ENCODE assay signal across 8 cellular contexts in genomic region chr10:73780966-73781365, GRCh38. TPM values are rescaled to one million over a fixed set of nuclear protein-coding genes. Genes with fewer than 3 reads are reported as not detected.
DNase-seq lines count a peak whose midpoint lies in the region; ATAC-seq and TF ChIP-seq lines count a peak whose summit lies in the region.

No MANE protein-coding gene starts in this region.

- DNase-seq in GM06990 (ENCODE audit: extremely low read depth, insufficient read length) (no peak), RPMI8226 (peak; percentile 43), esophagus squamous epithelium (lab: John Stamatoyannopoulos, UW) (no peak), psoas muscle (no peak), A172 (ENCODE audit: low spot score) (no peak), EL (no peak), NCI-H2227 treated with DMSO at 0.1 percent for 48 hours (lab: John Stamatoyannopoulos, UW) (no peak)

- TF ChIP-seq POLR2A in esophagus squamous epithelium (IDR thresholded peaks at IDR 0.05): no peak

- TF ChIP-seq CTCF in GM06990 (IDR thresholded peaks at IDR 0.05; ENCODE audit: insufficient read depth, low read length, poor library complexity, severe bottlenecking) (no peak), esophagus squamous epithelium (IDR thresholded peaks at IDR 0.05) (no peak), psoas muscle (IDR thresholded peaks at IDR 0.05) (no peak)

- intact Hi-C loops in esophagus squamous epithelium (cut with DNase I): no loop called here
- intact Hi-C loops in psoas muscle (cut with DNase I): no loop called here

- WGBS in esophagus squamous epithelium, 2 donors: 14 to 20% methylated on average over 11 of the region's 11 CpGs
- 13 to 14% (median 13%) methylated on average over 11 of the region's 11 CpGs for WGBS in psoas muscle, 3 donors

- no peak for ATAC-seq in psoas muscle
- ATAC-seq in HG03280 (IDR thresholded peaks at IDR 0.05; ENCODE audit: unreplicated experiment): no peak

- H3K27ac ChIP-seq in esophagus squamous epithelium (peak overlapping the region; percentile 90 to 95 (median 92)), psoas muscle (peak overlapping the region; percentile 92)

- H3K9me3 ChIP-seq in esophagus squamous epithelium: no peaks in the 10 kb centered on the region
- H3K9me3 ChIP-seq in psoas muscle: no peaks in the 10 kb centered on the region

- H3K4me3 ChIP-seq in GM06990 (replicated peaks; ENCODE audit: low read depth, low read length): peak overlapping the region; percentile 93
- H3K4me3 ChIP-seq in esophagus squamous epithelium: peak overlapping the region; percentile 59 to 81 (median 78)
- H3K4me3 ChIP-seq in psoas muscle: peak overlapping the region; percentile 85

- H3K27me3 ChIP-seq in GM06990 (replicated peaks; ENCODE audit: control insufficient read depth, insufficient read depth, low read length) (no peaks in the 10 kb centered on the region), esophagus squamous epithelium (no peaks in the 10 kb centered on the region), psoas muscle (ENCODE audit: insufficient read depth in 3 of 3, low read length in 2 of 3) (no peaks in the 10 kb centered on the region)

- H3K36me3 ChIP-seq in GM06990 (ENCODE audit: control insufficient read depth, insufficient read depth, low read length) (peaks cover 4% of the 10 kb centered on the region), esophagus squamous epithelium (peaks cover 0 to 43% (median 12%) of the 10 kb centered on the region in 3 donors), psoas muscle (ENCODE audit: insufficient read depth in 1 of 2, low read depth in 1 of 2) (peaks cover 6 to 45% of the 10 kb centered on the region in 2 donors)

- H3K4me1 ChIP-seq in esophagus squamous epithelium (peaks cover 21 to 50% (median 25%) of the 10 kb centered on the region in 3 donors), psoas muscle (peaks cover 40% of the 10 kb centered on the region)

RNA-seq across cellular contexts. Expression of gene CHCHD1, which starts 0.9 kb away (rescaled TPM):
- total RNA-seq in esophagus squamous epithelium (10 to 100 TPM; 21.4 to 41.1 (median 32.8) TPM), psoas muscle (10 to 100 TPM; 19.9 to 30.9 (median 21.9) TPM)
- polyA plus RNA-seq in psoas muscle: 10 to 100 TPM; 66.9 to 98.7 (median 94.3) TPM
- total RNA-seq in A172 (2014; rRNA removed; shearing (Covaris generic)): 77.6 and 90.0 TPM in 2 replicates

RNA-seq across cellular contexts. Expression of gene ZSWIM8, which starts 4.4 kb away (rescaled TPM):
- total RNA-seq in esophagus squamous epithelium (100 to 1,000 TPM in 1 of 4 donors, 10 to 100 TPM in 3; 33.3 to 116 (median 83.9) TPM), psoas muscle (10 to 100 TPM; 57.0 to 65.1 (median 58.7) TPM)
- 10 to 100 TPM; 40.5 to 68.3 (median 54.4) TPM for polyA plus RNA-seq in psoas muscle
- total RNA-seq in A172 (2014; rRNA removed; shearing (Covaris generic)): 32.3 and 47.9 TPM in 2 replicates

RNA-seq across cellular contexts. Expression of gene NDST2, which starts 30.4 kb away (rescaled TPM):
- total RNA-seq in esophagus squamous epithelium: 10 to 100 TPM; 20.6 to 30.3 (median 22.3) TPM
- total RNA-seq in psoas muscle: 10 to 100 TPM in 3 of 4 donors, 1 to 10 TPM in 1; 9.4 to 14.5 (median 12.0) TPM
- polyA plus RNA-seq in psoas muscle: 1 to 10 TPM; 4.5 to 8.6 (median 7.8) TPM
- 12.2 and 13.5 TPM in 2 replicates for total RNA-seq in A172 (2014; rRNA removed; shearing (Covaris generic))

RNA-seq across cellular contexts. Expression of gene SEC24C, which starts 36.8 kb away (rescaled TPM):
- 10 to 100 TPM; 59.1 to 78.8 (median 64.6) TPM for total RNA-seq in esophagus squamous epithelium
- 10 to 100 TPM; 44.8 to 60.2 (median 52.0) TPM for total RNA-seq in psoas muscle
- 10 to 100 TPM; 28.8 to 60.5 (median 56.2) TPM for polyA plus RNA-seq in psoas muscle
- total RNA-seq in A172 (2014; rRNA removed; shearing (Covaris generic)): 79.0 and 83.2 TPM in 2 replicates
